Comparison of ENCODE assay signal across 4 cellular contexts in genomic region chr12:4603946-4604345, GRCh38.
"Had no signal": no experiment of that assay in that cellular context is flagged by ENCODE, and none has a peak within 500 bp of the region (broad histone marks: within the 10 kb centered on the region; RNA-seq: fewer than 3 reads in every experiment).

No MANE protein-coding gene starts in this region.

- H3K36me3 ChIP-seq: WERI-Rb-1 had no signal

- DNase-seq: activated B cell treated with CpG ODN at 0.5 μM for 24 hours; activated CD8-positive, alpha-beta memory T cell treated with anti-CD3 and anti-CD28 coated beads for 24 hours; T1000 had no signal

- H3K27ac ChIP-seq: WERI-Rb-1 had no signal
